9 cellular contexts compared by ENCODE assay signal in the genomic region with DNA sequence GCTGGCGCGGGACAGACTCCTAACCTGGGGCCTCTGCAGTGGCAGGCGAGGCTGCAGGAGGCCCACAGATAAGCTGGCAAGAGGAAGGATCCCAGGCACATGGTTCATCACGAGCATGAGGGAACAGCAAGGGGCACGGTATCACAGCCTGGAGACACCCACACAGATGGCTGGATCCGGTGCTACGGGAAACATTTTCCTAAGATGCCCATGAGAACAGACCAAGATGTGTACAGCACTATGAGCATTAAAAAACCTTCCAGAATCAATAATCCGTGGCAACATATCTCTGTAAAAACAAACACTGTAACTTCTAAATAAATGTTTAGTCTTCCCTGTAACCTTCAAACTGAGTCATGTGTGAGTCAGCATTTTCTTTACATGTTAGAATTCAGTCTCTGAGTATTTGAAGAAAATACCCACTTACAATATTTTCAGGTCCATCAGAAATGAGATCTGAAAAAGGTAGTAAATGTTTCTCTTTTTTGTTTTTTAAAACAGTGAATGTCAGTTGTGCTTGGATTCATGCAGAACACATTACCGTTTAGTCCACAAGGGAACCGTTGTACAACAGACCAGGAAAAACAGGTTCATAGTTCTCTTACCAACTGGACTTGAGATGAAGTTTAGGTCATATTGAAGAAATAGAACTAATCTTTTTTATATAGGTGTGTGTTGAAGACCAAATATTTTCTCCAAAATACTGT.
DNase-seq lines count a peak whose midpoint lies in the region; ATAC-seq, FAIRE-seq and TF ChIP-seq lines count a peak whose summit lies in the region.
"Had no signal": no experiment of that assay in that cellular context is flagged by ENCODE, and none has a peak within 500 bp of the region (broad histone marks: within the 10 kb centered on the region; RNA-seq: fewer than 3 reads in every experiment).

No MANE protein-coding gene starts in this region.

- in situ Hi-C loops in T47D (cut with HindIII; ENCODE audit: low pct_unique_long_range_greater_than_20kb, low sequenced_read_pairs), result no loop called here

- no peak for TF ChIP-seq POLR2A in right lobe of liver (IDR thresholded peaks at IDR 0.05)

- no peak for TF ChIP-seq CTCF in right lobe of liver (IDR thresholded peaks at IDR 0.05)

- peak overlapping the region; percentile 20 for H2AFZ ChIP-seq in ACC112 (ENCODE audit: low read length, unreplicated experiment)

- H3K36me3 ChIP-seq in ACC112 (ENCODE audit: insufficient read depth, low read length), result no peaks in the 10 kb centered on the region
- H3K36me3 ChIP-seq in right lobe of liver, result no peaks in the 10 kb centered on the region
- H3K36me3 ChIP-seq in small intestine (ENCODE audit: control insufficient read depth in 2 of 2, insufficient read depth in 2 of 2, low read length in 2 of 2), result no peaks in the 10 kb centered on the region
- H3K36me3 ChIP-seq: Peyer's patch had no signal

- no peak for FAIRE-seq in small intestine (lab: Jason Lieb, UNC)

- H3K4me1 ChIP-seq in ACC112 (ENCODE audit: control insufficient read depth, insufficient read depth, low read length, unreplicated experiment), result peaks cover 17% of the 10 kb centered on the region
- peaks cover 0 to 13% (median 0%) of the 10 kb centered on the region in 4 donors for H3K4me1 ChIP-seq in right lobe of liver
- no peaks in the 10 kb centered on the region for H3K4me1 ChIP-seq in small intestine (ENCODE audit: control insufficient read depth in 2 of 2, insufficient read depth in 1 of 2, low read depth in 1 of 2, low read length in 1 of 2)
- H3K4me1 ChIP-seq: Peyer's patch had no signal

- WGBS in right lobe of liver (ENCODE audit: insufficient coverage, low coverage, low lambda C conversion rate, missing lambda C conversion rate), result 40% methylated on average over 7 of the region's 10 CpGs
- 74 to 76% (median 75%) methylated on average over 10 of the region's 10 CpGs for WGBS in small intestine, 3 donors

- intact Hi-C loops in right lobe of liver (cut with DNase I), result loop anchor here (5.0 to 10.0 kb wide), 2 partner anchors 142 to 235 kb away; no protein-coding TSS in a partner anchor

- H3K27ac ChIP-seq in ACC112 (ENCODE audit: low read depth, low read length) (peak overlapping the region; percentile 94), right lobe of liver (no peak overlapping the region), small intestine (ENCODE audit: low read depth in 1 of 2, low read length in 1 of 2) (peak overlapping the region in 1 of 2 donors; percentile 42)

- H3K4me3 ChIP-seq in ACC112 (ENCODE audit: low read depth, low read length) (peak overlapping the region; percentile 36; the same call in 1 of the 2 replicates), right lobe of liver (no peak overlapping the region), small intestine (ENCODE audit: low read depth in 1 of 2, low read length in 2 of 2) (no peak overlapping the region)
- H3K4me3 ChIP-seq: Peyer's patch had no signal

- H3K9me3 ChIP-seq in right lobe of liver, result no peaks in the 10 kb centered on the region
- H3K9me3 ChIP-seq in small intestine (ENCODE audit: control insufficient read depth, low read depth), result no peaks in the 10 kb centered on the region
- H3K9me3 ChIP-seq: Peyer's patch had no signal

- H3K27me3 ChIP-seq in ACC112 (ENCODE audit: insufficient read depth, low read length) (no peaks in the 10 kb centered on the region), right lobe of liver (no peaks in the 10 kb centered on the region), small intestine (ENCODE audit: control insufficient read depth in 2 of 2, insufficient read depth in 2 of 2, low read length in 2 of 2) (no peaks in the 10 kb centered on the region)
- H3K27me3 ChIP-seq: Peyer's patch had no signal

- H3K79me2 ChIP-seq in ACC112 (ENCODE audit: control insufficient read depth, insufficient read depth, low read length, unreplicated experiment), result no peaks in the 10 kb centered on the region

- ATAC-seq in right lobe of liver, result peak; percentile 54 to 77 (median 70)
- no peak for ATAC-seq in HG03565 (IDR thresholded peaks at IDR 0.05; ENCODE audit: unreplicated experiment)
- no peak for ATAC-seq in HG02981 (IDR thresholded peaks at IDR 0.05; ENCODE audit: unreplicated experiment)

- DNase-seq in HT-29 (ENCODE audit: low spot score) (peak; percentile 16), T47D (ENCODE audit: low read depth in 1 of 2, low spot score in 1 of 2) (peak; percentile 37 to 40), right lobe of liver (no peak), NCI-H2081 treated with DMSO at 0.1 percent for 48 hours (lab: John Stamatoyannopoulos, UW) (no peak), small intestine (no peak)

Comparison
In these comparisons a context has a peak if more than half of its experiments do, and no peak if none do; other contexts are left out.
1. DNase-seq: peak in HT-29 (single experiment) and T47D (2 of 2); none in right lobe of liver (0 of 3), NCI-H2081 treated with DMSO at 0.1 percent for 48 hours (single experiment) and small intestine (single experiment).
2. ATAC-seq: peak in right lobe of liver (4 of 4); none in HG03565 (single experiment) and HG02981 (single experiment).